8 cellular contexts compared by ENCODE assay signal in the genomic region with DNA sequence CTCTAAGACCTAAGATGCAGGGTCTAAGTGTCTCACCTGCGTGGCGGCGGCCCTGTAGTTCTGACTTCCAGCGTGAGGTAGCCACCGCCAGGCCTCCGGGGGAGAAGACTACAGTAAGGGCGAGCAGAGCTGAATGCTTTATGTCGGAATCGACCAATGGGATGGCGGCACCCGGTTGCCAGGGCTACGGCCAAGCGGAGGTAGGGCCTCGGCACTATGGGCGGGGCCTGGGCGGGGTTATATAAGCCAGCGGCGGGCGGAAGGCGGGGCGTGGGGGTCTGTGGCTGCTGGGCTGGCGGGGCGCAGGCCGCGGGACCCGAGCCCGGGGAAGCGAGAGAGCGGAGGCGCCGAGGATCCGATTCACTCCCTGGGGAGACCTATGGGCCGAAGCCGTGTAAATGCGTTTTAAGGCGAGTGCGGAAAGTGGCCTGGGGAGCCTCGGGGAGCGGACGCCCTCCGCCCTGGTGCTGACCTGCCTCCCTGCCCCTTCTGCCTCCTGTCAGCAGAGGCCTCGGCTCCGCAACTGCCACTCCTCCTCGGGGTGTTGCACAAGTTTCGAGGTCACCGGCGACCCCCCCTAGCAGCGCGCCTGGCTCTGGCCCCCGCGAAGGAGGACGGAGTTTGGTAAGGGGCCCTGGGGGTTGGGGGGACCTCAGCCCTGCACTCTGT. TPM values are rescaled to one million over a fixed set of nuclear protein-coding genes. Genes with fewer than 3 reads are reported as not detected.
DNase-seq lines count a peak whose midpoint lies in the region; ATAC-seq and TF ChIP-seq lines count a peak whose summit lies in the region.

A gene (plus strand): TSS at position 269 of the 669 bp plus-strand sequence. CDS start 1,097 bp downstream, outside the sequence.

- no peaks in the 10 kb centered on the region for H3K27me3 ChIP-seq in adrenal gland
- peaks cover 0 to 7% (median 0%) of the 10 kb centered on the region in 9 donors for H3K27me3 ChIP-seq in heart left ventricle
- H3K27me3 ChIP-seq in trophoblast cell (ENCODE audit: insufficient read depth, low read length): no peaks in the 10 kb centered on the region
- H3K27me3 ChIP-seq in tibial nerve: no peaks in the 10 kb centered on the region

- H3K23ac ChIP-seq in trophoblast cell (ENCODE audit: low read length): no peak within 1 kb of the TSS

- H3K4me3 ChIP-seq in adrenal gland: peak within 1 kb of the TSS in 3 of 4 donors; percentile 53 to 85 (median 63)
- H3K4me3 ChIP-seq in heart left ventricle: peak within 1 kb of the TSS; percentile 49 to 97 (median 75)
- peak within 1 kb of the TSS; percentile 70 for H3K4me3 ChIP-seq in trophoblast cell (ENCODE audit: low read depth, low read length)
- peak within 1 kb of the TSS; percentile 37 to 90 (median 60) for H3K4me3 ChIP-seq in tibial nerve

- H3K9ac ChIP-seq in trophoblast cell (ENCODE audit: low read length): peak within 1 kb of the TSS; percentile 19

- H4K8ac ChIP-seq in trophoblast cell (ENCODE audit: low read depth, low read length): peak within 1 kb of the TSS; percentile 39

- H3K18ac ChIP-seq in trophoblast cell (ENCODE audit: low read length): no peak within 1 kb of the TSS

- DNase-seq in GM10266 (ENCODE audit: extremely low spot score) (peak; percentile 95), NCI-H1105 treated with DMSO at 0.1 percent for 48 hours (lab: John Stamatoyannopoulos, UW) (peak; percentile 95), SW480 (ENCODE audit: low spot score) (peak; percentile 90), adrenal gland (peak; percentile 97 to 99 (median 98)), heart left ventricle (peak; percentile 96 to 99 (median 97)), trophoblast cell (peak; percentile 95 to 97), tibial nerve (ENCODE audit: low spot score in 2 of 2) (peak; percentile 89 to 96)

- H3K79me1 ChIP-seq in trophoblast cell (ENCODE audit: low read length): peaks cover 4% of the 10 kb centered on the region

- H3K9me3 ChIP-seq in adrenal gland (replicated peaks in 1 of 3): no peaks in the 10 kb centered on the region
- no peaks in the 10 kb centered on the region for H3K9me3 ChIP-seq in heart left ventricle
- H3K9me3 ChIP-seq in trophoblast cell (ENCODE audit: insufficient read depth, low read depth, low read length): peaks cover 3% of the 10 kb centered on the region
- H3K9me3 ChIP-seq in tibial nerve: no peaks in the 10 kb centered on the region

- peak within 1 kb of the TSS in 3 of 5 donors; percentile 1 to 57 (median 25) for H3K27ac ChIP-seq in adrenal gland
- H3K27ac ChIP-seq in heart left ventricle: peak within 1 kb of the TSS in 9 of 12 donors; percentile 1 to 77 (median 58)
- H3K27ac ChIP-seq in trophoblast cell (ENCODE audit: low read depth, low read length): no peak within 1 kb of the TSS
- peak within 1 kb of the TSS in 3 of 4 donors; percentile 28 to 81 (median 40) for H3K27ac ChIP-seq in tibial nerve

- TF ChIP-seq POLR2A in adrenal gland (IDR thresholded peaks at IDR 0.05) (peak; percentile 75 to 91), heart left ventricle (IDR thresholded peaks at IDR 0.05) (peak; percentile 62 to 89), tibial nerve (IDR thresholded peaks at IDR 0.05) (peak; percentile 27 to 75)

- H3K4ac ChIP-seq in trophoblast cell (ENCODE audit: low read depth, low read length): no peak within 1 kb of the TSS

- TF ChIP-seq EP300 in tibial nerve (IDR thresholded peaks at IDR 0.05): peak in 1 of 2 donors; percentile 90

- TF ChIP-seq CTCF in GM10266 (IDR thresholded peaks at IDR 0.05; ENCODE audit: control insufficient read depth, insufficient read depth, low read depth, missing control alignments) (no peak), adrenal gland (IDR thresholded peaks at IDR 0.05) (peak in 1 of 6 experiments; percentile 8), heart left ventricle (IDR thresholded peaks at IDR 0.05) (no peak), tibial nerve (IDR thresholded peaks at IDR 0.05) (peak in 2 of 5 experiments; percentile 20 to 25)

- H2AFZ ChIP-seq in trophoblast cell (ENCODE audit: insufficient read depth, low read length, poor library complexity): peak within 1 kb of the TSS; percentile 27

- H3K4me1 ChIP-seq in adrenal gland (replicated peaks in 1 of 2) (peaks cover 13 to 16% of the 10 kb centered on the region in 2 donors), heart left ventricle (peaks cover 0 to 23% (median 16%) of the 10 kb centered on the region in 12 donors), trophoblast cell (ENCODE audit: control insufficient read depth in 1 of 2, insufficient read depth in 2 of 2, low read length in 2 of 2) (peaks cover 2% of the 10 kb centered on the region in 2 experiments), tibial nerve (peaks cover 0 to 31% (median 10%) of the 10 kb centered on the region in 4 donors)

- no peaks in the 10 kb centered on the region for H3K79me2 ChIP-seq in trophoblast cell (ENCODE audit: control insufficient read depth, insufficient read depth, low read length, poor library complexity)

- no peak within 1 kb of the TSS for H2AK5ac ChIP-seq in trophoblast cell (ENCODE audit: low read length)

- ATAC-seq in HG02642 (IDR thresholded peaks at IDR 0.05; ENCODE audit: poor library complexity, unreplicated experiment) (peak; percentile 97), heart left ventricle (peak; percentile 93 to 99 (median 99))

- H3K36me3 ChIP-seq in adrenal gland (replicated peaks in 1 of 2) (no peaks in the 10 kb centered on the region), heart left ventricle (peaks cover 0 to 4% (median 0%) of the 10 kb centered on the region in 9 donors), trophoblast cell (ENCODE audit: control insufficient read depth in 1 of 2, insufficient read depth in 2 of 2, low read length in 2 of 2) (peaks cover 0 to 4% of the 10 kb centered on the region in 2 experiments), tibial nerve (no peaks in the 10 kb centered on the region)

- intact Hi-C loops in adrenal gland (cut with DNase I): loop anchor here in 1 of 2 donors (10.0 kb wide), 1 partner anchor 146 kb away; no protein-coding TSS in a partner anchor
- intact Hi-C loops in heart left ventricle (cut with DNase I): loop anchor here in 7 of 10 donors (5.0 to 10.0 kb wide), 7 partner anchors 146 to 676 kb away; a partner anchor contains a TSS

- H3K14ac ChIP-seq in trophoblast cell (ENCODE audit: low read length): no peak within 1 kb of the TSS

- 0 to 1% (median 1%) methylated on average over 7 to 52 of the region's 52 CpGs for WGBS in adrenal gland, 4 donors
- WGBS in heart left ventricle, 4 donors: 0 to 1% (median 0%) methylated on average over 38 to 52 of the region's 52 CpGs
- WGBS in trophoblast cell (ENCODE audit: extremely low coverage, insufficient coverage, insufficient read length): no CpG with 5 or more reads among the region's 52 CpGs
- WGBS in tibial nerve, 2 donors: 0 to 1% methylated on average over 11 to 46 of the region's 52 CpGs

- no peak within 1 kb of the TSS for H4K91ac ChIP-seq in trophoblast cell (ENCODE audit: low read depth, low read length)

- H2BK5ac ChIP-seq in trophoblast cell (ENCODE audit: low read depth, low read length, poor library complexity): no peak within 1 kb of the TSS

- H3K4me2 ChIP-seq in trophoblast cell (ENCODE audit: low read length): peak within 1 kb of the TSS; percentile 81

- H2BK120ac ChIP-seq in trophoblast cell (ENCODE audit: insufficient read depth, low read length, poor library complexity): no peak within 1 kb of the TSS

- no peak within 1 kb of the TSS for H2BK12ac ChIP-seq in trophoblast cell (ENCODE audit: low read length)

- no peak within 1 kb of the TSS for H4K12ac ChIP-seq in trophoblast cell (ENCODE audit: low read depth, low read length)

RNA-seq across cellular contexts. Expression of the gene that starts here (rescaled TPM):
- total RNA-seq in adrenal gland (10 to 100 TPM in 5 of 8 donors, 1 to 10 TPM in 3; 5.1 to 18.9 (median 11.2) TPM), heart left ventricle (1 to 10 TPM; 1.4 to 5.4 (median 3.1) TPM), tibial nerve (1 to 10 TPM; 3.3 to 8.6 (median 6.3) TPM)
- polyA plus RNA-seq in adrenal gland (10 to 100 TPM in 1 of 3 donors, 1 to 10 TPM in 2; 2.3 to 14.7 (median 7.8) TPM), heart left ventricle (1 to 10 TPM; 1.3 to 1.4 TPM)
- 4.4 and 5.3 TPM in 2 replicates for polyA plus RNA-seq in trophoblast cell (2013)
